Comparison of ENCODE assay signal across 17 cellular contexts in the genomic region with DNA sequence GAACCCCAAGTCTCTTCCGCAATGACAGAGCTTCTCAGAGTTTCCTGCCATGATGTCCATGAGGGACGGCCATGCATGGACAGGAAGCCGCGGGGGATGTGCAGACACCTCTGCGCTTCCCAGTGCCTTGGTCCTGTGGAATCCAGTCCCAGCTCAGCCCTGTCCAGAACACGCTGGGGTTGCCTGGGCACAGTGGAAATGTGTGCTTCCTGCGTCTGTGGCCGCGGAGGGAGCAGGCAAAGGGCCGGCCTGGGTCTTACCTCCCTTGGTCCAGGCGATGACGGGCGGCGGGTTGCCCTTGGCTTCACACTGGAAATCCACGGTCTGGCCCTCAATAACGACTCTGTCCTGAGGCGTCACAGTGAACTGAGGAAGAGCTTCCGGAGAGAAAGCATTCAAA.
"Had no signal": no experiment of that assay in that cellular context is flagged by ENCODE, and none has a peak within 500 bp of the region (broad histone marks: within the 10 kb centered on the region; RNA-seq: fewer than 3 reads in every experiment).

No MANE protein-coding gene starts in this region.

- H3K36me3 ChIP-seq: neural progenitor cell had no signal

- H3K27ac ChIP-seq: neural progenitor cell, parathyroid adenoma, skin epidermis, thoracic aorta had no signal

- H3K4me3 ChIP-seq: neural progenitor cell, skin epidermis, thoracic aorta had no signal

- H3K79me2 ChIP-seq: parathyroid adenoma had no signal

- DNase-seq: activated CD4-positive, alpha-beta T cell treated with anti-CD3 and anti-CD28 coated beads, Interleukin-2, amount 50 U/mL, for 4 hours; activated CD4-positive, CD25-positive, alpha-beta regulatory T cell treated with anti-CD3 and anti-CD28 coated beads, Interleukin-2, amount 50 U/mL, for 72 hours; activated CD8-positive, alpha-beta memory T cell treated with anti-CD3 and anti-CD28 coated beads, Interleukin-2, amount 10 ng/mL, durations not matched to agents 7 days and 5 days; activated effector memory CD4-positive, alpha-beta T cell treated with Interleukin-2 at 50 U/mL for 16 hours; activated naive CD4-positive, alpha-beta T cell treated with anti-CD3 and anti-CD28 coated beads, Interleukin-2, amount 50 U/mL, for 16 hours; activated T-cell treated with anti-CD3 and anti-CD28 coated beads, Interleukin-2, amount 50 U/mL, for 24 hours; foreskin fibroblast; hippocampal formation; kidney; SK-N-SH; stimulated activated CD4-positive, alpha-beta T cell treated with anti-CD3 and anti-CD28 coated beads, Interleukin-4, amount 100 ng/mL, for 4 hours; T-cell; T-helper 9 cell had no signal

- H3K27me3 ChIP-seq: neural progenitor cell had no signal

- ATAC-seq: activated CD8-positive, alpha-beta memory T cell treated with anti-CD3 and anti-CD28 coated beads, Interleukin-2, amount 10 ng/mL, durations not matched to agents 7 days and 5 days; T-cell had no signal

- H3K9me3 ChIP-seq: SK-N-SH, thoracic aorta had no signal

- H3K4me1 ChIP-seq: neural progenitor cell, parathyroid adenoma had no signal

- H3K4me2 ChIP-seq: neural progenitor cell, SK-N-SH had no signal

- H2AFZ ChIP-seq: neural progenitor cell, parathyroid adenoma had no signal
